10 cellular contexts compared by ENCODE assay signal in the genomic region with DNA sequence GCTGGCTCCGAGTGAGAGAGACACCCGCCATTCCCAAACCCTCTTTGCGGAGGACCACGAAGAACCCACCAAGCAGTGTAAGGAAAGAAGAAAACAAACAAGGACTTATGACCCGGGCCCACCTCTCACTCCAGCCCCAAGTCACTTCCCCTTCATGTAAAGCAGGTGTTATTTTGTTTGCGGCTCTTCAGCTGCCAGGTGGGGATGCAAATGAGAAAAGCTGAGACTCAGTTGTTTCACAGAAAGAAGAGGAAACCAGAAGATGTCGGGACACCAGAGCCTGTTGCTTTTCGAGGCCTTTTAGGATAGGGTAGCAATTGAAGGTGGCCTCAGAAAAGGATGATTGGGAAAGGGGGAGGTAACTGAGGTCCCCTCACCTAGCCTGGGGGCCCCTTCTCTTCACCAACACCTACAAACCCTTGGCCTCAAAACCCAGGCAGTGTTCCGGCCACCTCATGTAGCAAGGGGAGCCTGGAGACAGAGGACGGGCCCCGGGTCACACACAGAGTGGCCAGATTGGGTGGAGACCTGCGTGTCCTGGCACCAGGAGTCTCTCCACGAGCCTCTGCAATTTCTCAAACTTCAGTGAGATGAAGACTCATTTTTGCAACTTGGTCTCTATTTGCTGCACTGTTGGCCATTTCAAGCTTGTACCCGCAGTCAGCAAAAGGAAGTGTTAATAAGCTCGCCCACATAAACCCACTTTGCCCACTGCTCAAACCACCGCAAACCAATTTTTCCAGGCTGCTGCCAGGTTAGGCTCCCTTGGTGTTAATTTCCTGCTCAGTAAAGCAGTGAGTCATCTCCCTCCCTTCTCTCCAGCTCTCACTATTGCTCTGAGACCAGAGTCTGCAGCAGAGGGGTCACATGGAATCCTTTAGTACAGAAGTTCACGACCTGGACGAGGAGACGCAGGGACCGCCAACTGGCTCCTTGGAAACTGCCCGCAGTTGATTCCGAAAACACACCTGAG. TPM values are rescaled to one million over a fixed set of nuclear protein-coding genes. Genes with fewer than 3 reads are reported as not detected.
DNase-seq lines count a peak whose midpoint lies in the region; ATAC-seq, FAIRE-seq and TF ChIP-seq lines count a peak whose summit lies in the region.
"Had no signal": no experiment of that assay in that cellular context is flagged by ENCODE, and none has a peak within 500 bp of the region (broad histone marks: within the 10 kb centered on the region; RNA-seq: fewer than 3 reads in every experiment).

No MANE protein-coding gene starts in this region.

- H3K27me3 ChIP-seq in esophagus muscularis mucosa (peaks cover 0 to 26% (median 0%) of the 10 kb centered on the region in 4 donors), prostate gland (replicated peaks; ENCODE audit: insufficient read depth) (no peaks in the 10 kb centered on the region)

- no peak overlapping the region for H3K4me3 ChIP-seq in esophagus muscularis mucosa
- no peak overlapping the region for H3K4me3 ChIP-seq in prostate gland

- H3K4me1 ChIP-seq in esophagus muscularis mucosa: peaks cover 12 to 31% (median 29%) of the 10 kb centered on the region in 4 donors
- no peaks in the 10 kb centered on the region for H3K4me1 ChIP-seq in prostate gland (replicated peaks)

- WGBS in esophagus muscularis mucosa: 63% methylated on average over 16 of the region's 22 CpGs
- WGBS in prostate gland: 62% methylated on average over 22 of the region's 22 CpGs

- no peaks in the 10 kb centered on the region for H3K36me3 ChIP-seq in esophagus muscularis mucosa
- H3K36me3 ChIP-seq in prostate gland: no peaks in the 10 kb centered on the region

- DNase-seq in GM12892 (ENCODE audit: insufficient read length) (no peak), esophagus muscularis mucosa (ENCODE audit: extremely low spot score) (peak; percentile 26), prostate gland (ENCODE audit: low spot score) (no peak), D341Med (ENCODE audit: low spot score) (no peak)

- ATAC-seq in GM19452 (IDR thresholded peaks at IDR 0.05; ENCODE audit: unreplicated experiment) (peak; percentile 70), HG03342 (IDR thresholded peaks at IDR 0.05; ENCODE audit: unreplicated experiment) (peak; percentile 68), HG03378 (IDR thresholded peaks at IDR 0.05; ENCODE audit: unreplicated experiment) (no peak), GM18519 (IDR thresholded peaks at IDR 0.05; ENCODE audit: low FRiP score, unreplicated experiment) (no peak)

- TF ChIP-seq POLR2A in GM12892 (IDR thresholded peaks at IDR 0.05; ENCODE audit: low read depth, low read length) (no peak), esophagus muscularis mucosa (IDR thresholded peaks at IDR 0.05; ENCODE audit: low read depth) (no peak), prostate gland (IDR thresholded peaks at IDR 0.05) (no peak)

- TF ChIP-seq CTCF in esophagus muscularis mucosa (IDR thresholded peaks at IDR 0.05) (no peak), prostate gland (IDR thresholded peaks at IDR 0.05) (no peak)

- intact Hi-C loops in esophagus muscularis mucosa (cut with DNase I) (loop anchor here (2.0 kb wide), 1 partner anchor 91 kb away; no protein-coding TSS in a partner anchor), prostate gland (cut with DNase I) (loop anchor here (1.0 to 5.0 kb wide), 2 partner anchors 89 to 215 kb away; no protein-coding TSS in a partner anchor)

- TF ChIP-seq EP300 in esophagus muscularis mucosa (IDR thresholded peaks at IDR 0.05): no peak

- no peak overlapping the region for H3K27ac ChIP-seq in esophagus muscularis mucosa (replicated peaks in 1 of 4)
- no peak overlapping the region for H3K27ac ChIP-seq in prostate gland

- H3K9me3 ChIP-seq in esophagus muscularis mucosa (peaks cover 0 to 10% (median 0%) of the 10 kb centered on the region in 4 donors), prostate gland (no peaks in the 10 kb centered on the region)

- FAIRE-seq in GM12892 (lab: Jason Lieb, UNC): peak; percentile 33
- FAIRE-seq: TTC549 had no signal

RNA-seq across cellular contexts. Expression of a gene that starts 45.5 kb away (rescaled TPM):
- not detected for polyA plus RNA-seq in GM12892 (2012; ENCODE audit: missing spikeins)
- total RNA-seq in esophagus muscularis mucosa (under 1 TPM in 3 of 4 donors, not detected in 1; 0.23 to 0.45 (median 0.33) TPM), prostate gland (1 to 10 TPM; 2.1 to 3.1 TPM)
- total RNA-seq: dermis microvascular lymphatic vessel endothelial cell had no signal

Comparison
In these comparisons a context has a peak if more than half of its experiments do, and no peak if none do; other contexts are left out.
1. ATAC-seq: peak in GM19452 (single experiment) and HG03342 (single experiment); none in HG03378 (single experiment) and GM18519 (single experiment).